In genomic region chrX:17414057-17414658, GRCh38 we compare ENCODE assay signal across 13 cellular contexts. TPM values are rescaled to one million over a fixed set of nuclear protein-coding genes. Genes with fewer than 3 reads are reported as not detected.
DNase-seq lines count a peak whose midpoint lies in the region; ATAC-seq and TF ChIP-seq lines count a peak whose summit lies in the region.
"Had no signal": no experiment of that assay in that cellular context is flagged by ENCODE, and none has a peak within 500 bp of the region (broad histone marks: within the 10 kb centered on the region; RNA-seq: fewer than 3 reads in every experiment).

No MANE protein-coding gene starts in this region.

- 0 out of 4 replicates have a peak overlapping the region, but pooled peaks of 1 of the 2 experiments have one; percentile 20 for H3K4me3 ChIP-seq in SK-N-SH (ENCODE audit: low read depth in 2 of 2, low read length in 1 of 2)

- no peaks in the 10 kb centered on the region for H3K79me1 ChIP-seq in H9 (ENCODE audit: insufficient read depth, low read depth, low read length, poor library complexity, severe bottlenecking)

- H3K27me3 ChIP-seq in H9 (ENCODE audit: insufficient read depth, low read length) (no peaks in the 10 kb centered on the region), SK-N-SH (ENCODE audit: insufficient read depth) (no peaks in the 10 kb centered on the region)

- H3K18ac ChIP-seq in H9 (ENCODE audit: insufficient read length, low read depth, low read length), result no peak overlapping the region

- no peak overlapping the region for H2BK15ac ChIP-seq in H9 (ENCODE audit: low read depth, low read length)

- no peaks in the 10 kb centered on the region for H3K9me3 ChIP-seq in H9 (ENCODE audit: control insufficient read depth, low read depth, low read length)
- no peaks in the 10 kb centered on the region for H3K9me3 ChIP-seq in SK-N-SH

- no peak overlapping the region for H2AFZ ChIP-seq in H9 (ENCODE audit: low read length)
- H2AFZ ChIP-seq in SK-N-SH (ENCODE audit: low read depth), result no peak overlapping the region

- H2BK5ac ChIP-seq in H9 (ENCODE audit: insufficient read length, low read length), result no peak overlapping the region

- H2BK120ac ChIP-seq in H9 (ENCODE audit: low read depth, low read length, poor library complexity, severe bottlenecking), result no peak overlapping the region

- no peak overlapping the region for H3K23ac ChIP-seq in H9 (ENCODE audit: insufficient read length, low read depth, low read length)

- H3K14ac ChIP-seq in H9 (ENCODE audit: insufficient read depth, low read length), result no peak overlapping the region

- CTCF ChIA-PET in SK-N-SH (lab: Yijun Ruan, JAX), result interaction anchor here (1.1 kb wide), 1 partner anchor 40 kb away, joined by 3 read pairs; no protein-coding TSS in a partner anchor
- CTCF ChIA-PET in activated CD4-positive, alpha-beta T cell treated with anti-CD3 and anti-CD28 coated beads for 36 hours (lab: Charles Lee), result no interaction called here
- CTCF ChIA-PET in activated CD8-positive, alpha-beta T cell treated with anti-CD3 and anti-CD28 coated beads for 36 hours (lab: Charles Lee), result no interaction called here

- no peaks in the 10 kb centered on the region for H4K20me1 ChIP-seq in H9 (ENCODE audit: control insufficient read depth, insufficient read depth, insufficient read length)
- H4K20me1 ChIP-seq in SK-N-SH (ENCODE audit: insufficient read depth), result no peaks in the 10 kb centered on the region

- H3K4me1 Mint-ChIP-seq in H9 (peaks cover 48 to 55% of the 10 kb centered on the region in 2 experiments), progenitor cell of endocrine pancreas (ENCODE audit: low read depth) (peaks cover 61% of the 10 kb centered on the region)
- H3K4me1 Mint-ChIP-seq in activated CD4-positive, alpha-beta T cell treated with anti-CD3 and anti-CD28 coated beads for 36 hours, result peaks cover 12% of the 10 kb centered on the region
- H3K4me1 Mint-ChIP-seq in activated CD8-positive, alpha-beta T cell treated with anti-CD3 and anti-CD28 coated beads for 36 hours (ENCODE audit: low read depth), result peaks cover 7% of the 10 kb centered on the region
- H3K4me1 Mint-ChIP-seq: stimulated activated memory B cell treated with anti-CD40 and anti-IgM and Interleukin-4, amounts not matched to agents 10 μg/mL and 1 μg/mL and 100 μg/mL, for 72 hours had no signal

- no peak overlapping the region for H4K8ac ChIP-seq in H9 (replicated peaks; ENCODE audit: insufficient read length, low read depth, low read length)

- H3K4me1 ChIP-seq in H9 (ENCODE audit: insufficient read depth, low read length) (peaks cover 14% of the 10 kb centered on the region), SK-N-SH (ENCODE audit: control insufficient read depth in 1 of 2, insufficient read depth in 2 of 2, low read depth in 1 of 2, low read length in 1 of 2) (peaks cover 7 to 9% of the 10 kb centered on the region in 2 experiments; a peak in 2 of 4 replicates)

- H3F3A ChIP-seq in SK-N-SH (replicated peaks; ENCODE audit: insufficient read depth), result peaks cover 12% of the 10 kb centered on the region

- intact Hi-C loops in activated CD4-positive, alpha-beta T cell treated with anti-CD3 and anti-CD28 coated beads for 36 hours (cut with DNase I, micrococcal nuclease), result loop anchor here in 1 of 2 experiments (5.0 kb wide), 1 partner anchor 37 kb away; the partner anchor contains the start of gene NHS
- intact Hi-C loops in activated CD8-positive, alpha-beta T cell treated with anti-CD3 and anti-CD28 coated beads for 36 hours (cut with micrococcal nuclease), result no loop called here

- no peak overlapping the region for H4K91ac ChIP-seq in H9 (ENCODE audit: insufficient read length, low read depth, low read length)

- no peak overlapping the region for H2BK12ac ChIP-seq in H9 (ENCODE audit: insufficient read length, low read depth, low read length)

- no peak overlapping the region for H3T11ph ChIP-seq in H9 (ENCODE audit: low read length)

- no peak overlapping the region for H3K27ac ChIP-seq in H9 (ENCODE audit: insufficient read length, low read depth, low read length)
- H3K27ac ChIP-seq in SK-N-SH (ENCODE audit: low read depth in 2 of 2, low read length in 1 of 2), result peak overlapping the region in 1 of 2 experiments; percentile 81; a peak in 1 of 4 replicates

- no peak overlapping the region for H3K56ac ChIP-seq in H9 (ENCODE audit: insufficient read length, low read depth, low read length)

- H3K9ac ChIP-seq in H9 (ENCODE audit: extremely low read depth, insufficient read length, low read length), result no peak overlapping the region
- no peak overlapping the region for H3K9ac ChIP-seq in SK-N-SH

- H3K4ac ChIP-seq in H9 (ENCODE audit: low read depth, low read length), result no peak overlapping the region

- DNase-seq in H9, result no peak
- no peak for DNase-seq in SK-N-SH
- DNase-seq in fibroblast of gingiva (ENCODE audit: low read depth), result peak; percentile 2
- no peak for DNase-seq in progenitor cell of endocrine pancreas (ENCODE audit: low spot score, unreplicated experiment)
- no peak for DNase-seq in activated CD4-positive, alpha-beta T cell treated with anti-CD3 and anti-CD28 coated beads for 36 hours
- DNase-seq in NCI-H146 (lab: John Stamatoyannopoulos, UW), result no peak
- DNase-seq in activated CD8-positive, alpha-beta T cell treated with anti-CD3 and anti-CD28 coated beads for 36 hours, result no peak
- DNase-seq: activated T-cell treated with anti-CD3 and anti-CD28 coated beads for 4 hours, NCI-H1048, OCI-M1 had no signal

- H3K27me3 Mint-ChIP-seq in H9 (ENCODE audit: low read depth) (peaks cover 11% of the 10 kb centered on the region), progenitor cell of endocrine pancreas (no peaks in the 10 kb centered on the region)
- H3K27me3 Mint-ChIP-seq in activated CD4-positive, alpha-beta T cell treated with anti-CD3 and anti-CD28 coated beads for 36 hours, result peaks cover 8% of the 10 kb centered on the region
- H3K27me3 Mint-ChIP-seq in activated CD8-positive, alpha-beta T cell treated with anti-CD3 and anti-CD28 coated beads for 36 hours, result peaks cover 5% of the 10 kb centered on the region
- H3K27me3 Mint-ChIP-seq: stimulated activated memory B cell treated with anti-CD40 and anti-IgM and Interleukin-4, amounts not matched to agents 10 μg/mL and 1 μg/mL and 100 μg/mL, for 72 hours had no signal

- H3K4me3 Mint-ChIP-seq in H9 (peak overlapping the region in 1 of 2 experiments; percentile 63; a peak in 1 of 5 replicates), progenitor cell of endocrine pancreas (ENCODE audit: low read depth) (no peak overlapping the region)
- no peak overlapping the region for H3K4me3 Mint-ChIP-seq in activated CD4-positive, alpha-beta T cell treated with anti-CD3 and anti-CD28 coated beads for 36 hours
- no peak overlapping the region for H3K4me3 Mint-ChIP-seq in activated CD8-positive, alpha-beta T cell treated with anti-CD3 and anti-CD28 coated beads for 36 hours
- H3K4me3 Mint-ChIP-seq: natural killer cell treated with Interleukin-12 subunit alpha and Interleukin-12 subunit beta and Interleukin-15 and Interleukin-18, amount 100 ng/mL, for 72 hours; stimulated activated memory B cell treated with anti-CD40 and anti-IgM and Interleukin-4, amounts not matched to agents 10 μg/mL and 1 μg/mL and 100 μg/mL, for 72 hours had no signal

- H3K79me2 ChIP-seq in H9 (ENCODE audit: insufficient read depth, low read length) (no peaks in the 10 kb centered on the region), SK-N-SH (ENCODE audit: insufficient read depth) (peaks cover 6% of the 10 kb centered on the region; the same call in 1 of the 2 replicates)

- TF ChIP-seq CTCF in H9 (conservative IDR thresholded peaks at IDR 0.05) (no peak), SK-N-SH (IDR thresholded peaks at IDR 0.05) (no peak), progenitor cell of endocrine pancreas (IDR thresholded peaks at IDR 0.05; ENCODE audit: unreplicated experiment) (no peak)
- TF ChIP-seq CTCF in activated CD8-positive, alpha-beta T cell treated with anti-CD3 and anti-CD28 coated beads for 36 hours (IDR thresholded peaks at IDR 0.05), result no peak

- H3K27ac Mint-ChIP-seq in H9 (no peak overlapping the region), progenitor cell of endocrine pancreas (peak overlapping the region; percentile 84)
- H3K27ac Mint-ChIP-seq in activated CD4-positive, alpha-beta T cell treated with anti-CD3 and anti-CD28 coated beads for 36 hours, result no peak overlapping the region
- no peak overlapping the region for H3K27ac Mint-ChIP-seq in activated CD8-positive, alpha-beta T cell treated with anti-CD3 and anti-CD28 coated beads for 36 hours
- H3K27ac Mint-ChIP-seq: natural killer cell treated with Interleukin-12 subunit alpha and Interleukin-12 subunit beta and Interleukin-15 and Interleukin-18, amount 100 ng/mL, for 72 hours; stimulated activated memory B cell treated with anti-CD40 and anti-IgM and Interleukin-4, amounts not matched to agents 10 μg/mL and 1 μg/mL and 100 μg/mL, for 72 hours had no signal

- no peaks in the 10 kb centered on the region for H3K36me3 ChIP-seq in SK-N-SH (replicated peaks in 1 of 2; ENCODE audit: control insufficient read depth in 1 of 2, insufficient read depth in 2 of 2, low read length in 1 of 2)

- WGBS in H9 (ENCODE audit: extremely low coverage, insufficient read length, low lambda C conversion rate), result no CpG with 5 or more reads among the region's 7 CpGs
- 53% methylated on average over 7 of the region's 7 CpGs for WGBS in SK-N-SH (ENCODE audit: low lambda C conversion rate)

- H3K9me3 Mint-ChIP-seq in H9 (no peaks in the 10 kb centered on the region), progenitor cell of endocrine pancreas (ENCODE audit: low read depth) (no peaks in the 10 kb centered on the region)
- H3K9me3 Mint-ChIP-seq in activated CD4-positive, alpha-beta T cell treated with anti-CD3 and anti-CD28 coated beads for 36 hours (ENCODE audit: low read depth), result no peaks in the 10 kb centered on the region
- no peaks in the 10 kb centered on the region for H3K9me3 Mint-ChIP-seq in activated CD8-positive, alpha-beta T cell treated with anti-CD3 and anti-CD28 coated beads for 36 hours
- H3K9me3 Mint-ChIP-seq: natural killer cell treated with Interleukin-12 subunit alpha and Interleukin-12 subunit beta and Interleukin-15 and Interleukin-18, amount 100 ng/mL, for 72 hours; stimulated activated memory B cell treated with anti-CD40 and anti-IgM and Interleukin-4, amounts not matched to agents 10 μg/mL and 1 μg/mL and 100 μg/mL, for 72 hours had no signal

- no peaks in the 10 kb centered on the region for H3K36me3 Mint-ChIP-seq in H9 (ENCODE audit: insufficient read depth in 1 of 3, low read depth in 3 of 3)
- no peaks in the 10 kb centered on the region for H3K36me3 Mint-ChIP-seq in progenitor cell of endocrine pancreas (ENCODE audit: insufficient read depth)
- no peaks in the 10 kb centered on the region for H3K36me3 Mint-ChIP-seq in activated CD4-positive, alpha-beta T cell treated with anti-CD3 and anti-CD28 coated beads for 36 hours (ENCODE audit: low read depth)
- H3K36me3 Mint-ChIP-seq in activated CD8-positive, alpha-beta T cell treated with anti-CD3 and anti-CD28 coated beads for 36 hours (ENCODE audit: low read depth), result no peaks in the 10 kb centered on the region
- H3K36me3 Mint-ChIP-seq: natural killer cell treated with Interleukin-12 subunit alpha and Interleukin-12 subunit beta and Interleukin-15 and Interleukin-18, amount 100 ng/mL, for 72 hours; stimulated activated memory B cell treated with anti-CD40 and anti-IgM and Interleukin-4, amounts not matched to agents 10 μg/mL and 1 μg/mL and 100 μg/mL, for 72 hours had no signal

- ATAC-seq in activated CD4-positive, alpha-beta T cell treated with anti-CD3 and anti-CD28 coated beads for 36 hours, result no peak
- no peak for ATAC-seq in GM21515 (IDR thresholded peaks at IDR 0.05; ENCODE audit: unreplicated experiment)
- ATAC-seq in activated CD8-positive, alpha-beta T cell treated with anti-CD3 and anti-CD28 coated beads for 36 hours, result no peak
- ATAC-seq: natural killer cell treated with Interleukin-12 subunit alpha and Interleukin-12 subunit beta and Interleukin-15 and Interleukin-18, amount 100 ng/mL, for 72 hours; stimulated activated memory B cell treated with anti-CD40 and anti-IgM and Interleukin-4, amounts not matched to agents 10 μg/mL and 1 μg/mL and 100 μg/mL, for 72 hours had no signal

- H3K9me2 ChIP-seq in SK-N-SH, result no peaks in the 10 kb centered on the region

- no peak overlapping the region for H4K5ac ChIP-seq in H9 (ENCODE audit: insufficient read length, low read depth, low read length)

- no peak overlapping the region for H2BK20ac ChIP-seq in H9 (ENCODE audit: low read depth, low read length, poor library complexity, severe bottlenecking)

- no peaks in the 10 kb centered on the region for H3K23me2 ChIP-seq in H9 (ENCODE audit: insufficient read length, low read depth, low read length, poor library complexity, severe bottlenecking)

- H3K4me2 ChIP-seq in H9 (ENCODE audit: insufficient read depth, insufficient read length, low read length), result peak overlapping the region; percentile 39
- H3K4me2 ChIP-seq in SK-N-SH, result peak overlapping the region; percentile 64; the same call in 1 of the 2 replicates

- TF ChIP-seq EP300 in SK-N-SH (IDR thresholded peaks at IDR 0.05; ENCODE audit: borderline replicate concordance in 1 of 2, low read depth in 1 of 2, low read length in 1 of 2), result no peak

- TF ChIP-seq RAD21 in SK-N-SH (IDR thresholded peaks at IDR 0.05; ENCODE audit: low read length), result no peak

- no peak overlapping the region for H2AK5ac ChIP-seq in H9 (ENCODE audit: insufficient read length, low read length)

- POLR2A ChIA-PET in SK-N-SH (lab: Yijun Ruan, JAX), result no interaction called here
- POLR2A ChIA-PET in activated CD4-positive, alpha-beta T cell treated with anti-CD3 and anti-CD28 coated beads for 36 hours (lab: Charles Lee), result no interaction called here
- POLR2A ChIA-PET in activated CD8-positive, alpha-beta T cell treated with anti-CD3 and anti-CD28 coated beads for 36 hours (lab: Charles Lee), result no interaction called here

RNA-seq across cellular contexts. Expression of gene NHS, which starts 39.2 kb away (rescaled TPM):
- total RNA-seq in H9 (2021) (8.0 and 8.7 TPM in 2 replicates), progenitor cell of endocrine pancreas (102 and 117 TPM in 2 replicates)
- 1.0 and 1.2 TPM in 2 replicates for polyA plus RNA-seq in SK-N-SH (2012; rRNA removed)
- 0.82 and 0.84 TPM in 2 replicates for polyA plus RNA-seq in SK-N-SH (2012; cell fraction: cytosol; rRNA removed)
- 2.7 and 3.6 TPM in 2 replicates for polyA plus RNA-seq in SK-N-SH (2012; cell fraction: nucleus; rRNA removed)
- total RNA-seq in activated CD4-positive, alpha-beta T cell treated with anti-CD3 and anti-CD28 coated beads for 36 hours, result 10 to 100 TPM in 1 of 2 experiments, 1 to 10 TPM in 1; 6.7 to 10.2 TPM
- total RNA-seq in activated CD8-positive, alpha-beta T cell treated with anti-CD3 and anti-CD28 coated beads for 36 hours, result 1 to 10 TPM; 6.9 to 7.3 TPM
